In genomic region chr17:75873587-75874322, GRCh38 we compare ENCODE assay signal across 1 cellular context.
TF ChIP-seq lines count a peak whose summit lies in the region.

No MANE protein-coding gene starts in this region.

TF ChIP-seq in HepG2, 621 proteins besides CTCF, POLR2A, EP300 and RAD21:
- no peak for TF ChIP-seq TBL1XR1 (IDR thresholded peaks at IDR 0.05; ENCODE audit: borderline replicate concordance, low read length, partially characterized antibody)
- TF ChIP-seq POLR2G (IDR thresholded peaks at IDR 0.05; ENCODE audit: low read depth, low read length) = 0 out of 2 replicates have a peak, but pooled peaks have one; percentile 12
- TF ChIP-seq PCBP1 (IDR thresholded peaks at IDR 0.05; ENCODE audit: borderline replicate concordance, low read depth, low read length) = 0 out of 2 replicates have a peak, but pooled peaks have one; percentile 20
- peak; percentile 67; the same call in 1 of the 2 replicates for TF ChIP-seq ZNF572 (CRISPR knock-in tag; IDR thresholded peaks at IDR 0.05)
- no peak for TF ChIP-seq ZNF770 (CRISPR knock-in tag; IDR thresholded peaks at IDR 0.05)
- TF ChIP-seq ZNF24 (IDR thresholded peaks at IDR 0.05) = peak; percentile 75
- no peak for TF ChIP-seq ZHX2 (IDR thresholded peaks at IDR 0.05; ENCODE audit: low read depth)
- TF ChIP-seq ZHX2 (CRISPR knock-in tag; IDR thresholded peaks at IDR 0.05; ENCODE audit: borderline replicate concordance) = no peak
- TF ChIP-seq SNAPC4 (CRISPR knock-in tag; IDR thresholded peaks at IDR 0.05) = 0 out of 2 replicates have a peak, but pooled peaks have one; percentile 6
- TF ChIP-seq ISL2 (CRISPR knock-in tag; IDR thresholded peaks at IDR 0.05) = 0 out of 2 replicates have a peak, but pooled peaks have one; percentile 14
- peak; percentile 10; the same call in 1 of the 2 replicates for TF ChIP-seq ZNF501 (CRISPR knock-in tag; IDR thresholded peaks at IDR 0.05)
- TF ChIP-seq CREB3 (CRISPR knock-in tag; IDR thresholded peaks at IDR 0.05) = no peak
- TF ChIP-seq SSRP1 (CRISPR knock-in tag; IDR thresholded peaks at IDR 0.05) = 0 out of 2 replicates have a peak, but pooled peaks have one; percentile 30
- TF ChIP-seq RFX5 (IDR thresholded peaks at IDR 0.05; ENCODE audit: low read depth, low read length) = no peak
- peak; percentile 14 for TF ChIP-seq HNRNPLL (IDR thresholded peaks at IDR 0.05; ENCODE audit: low read depth, low read length, poor library complexity, severe bottlenecking)
- 0 out of 2 replicates have a peak, but pooled peaks have one; percentile 30 for TF ChIP-seq ZMYM3 (CRISPR knock-in tag; IDR thresholded peaks at IDR 0.05)
- TF ChIP-seq MTA1 (CRISPR knock-in tag; IDR thresholded peaks at IDR 0.05; ENCODE audit: borderline replicate concordance) = 0 out of 2 replicates have a peak, but pooled peaks have one; percentile 4
- no peak for TF ChIP-seq ZNF337 (CRISPR knock-in tag; IDR thresholded peaks at IDR 0.05; ENCODE audit: borderline replicate concordance, low read depth)
- TF ChIP-seq PRDM10 (CRISPR knock-in tag; IDR thresholded peaks at IDR 0.05; ENCODE audit: low read depth) = 0 out of 2 replicates have a peak, but pooled peaks have one; percentile 16
- 0 out of 2 replicates have a peak, but pooled peaks have one; percentile 36 for TF ChIP-seq NFIB (CRISPR knock-in tag; IDR thresholded peaks at IDR 0.05; ENCODE audit: borderline replicate concordance)
- peak; percentile 87 for TF ChIP-seq ZC3H13 (CRISPR knock-in tag; IDR thresholded peaks at IDR 0.05)
- TF ChIP-seq ZNF605 (CRISPR knock-in tag; IDR thresholded peaks at IDR 0.05) = no peak
- TF ChIP-seq AGO2 (optimal IDR thresholded peaks at IDR 0.05; ENCODE audit: low read depth, low read length) = no peak
- TF ChIP-seq ZNF776 (CRISPR knock-in tag; IDR thresholded peaks at IDR 0.05) = peak; percentile 19; the same call in 1 of the 2 replicates
- TF ChIP-seq ZNF414 (CRISPR knock-in tag; IDR thresholded peaks at IDR 0.05) = no peak
- TF ChIP-seq FOXO4 (CRISPR knock-in tag; conservative IDR thresholded peaks at IDR 0.05) = no peak
